ENCODE assay signal across 8 cellular contexts in the genomic region with DNA sequence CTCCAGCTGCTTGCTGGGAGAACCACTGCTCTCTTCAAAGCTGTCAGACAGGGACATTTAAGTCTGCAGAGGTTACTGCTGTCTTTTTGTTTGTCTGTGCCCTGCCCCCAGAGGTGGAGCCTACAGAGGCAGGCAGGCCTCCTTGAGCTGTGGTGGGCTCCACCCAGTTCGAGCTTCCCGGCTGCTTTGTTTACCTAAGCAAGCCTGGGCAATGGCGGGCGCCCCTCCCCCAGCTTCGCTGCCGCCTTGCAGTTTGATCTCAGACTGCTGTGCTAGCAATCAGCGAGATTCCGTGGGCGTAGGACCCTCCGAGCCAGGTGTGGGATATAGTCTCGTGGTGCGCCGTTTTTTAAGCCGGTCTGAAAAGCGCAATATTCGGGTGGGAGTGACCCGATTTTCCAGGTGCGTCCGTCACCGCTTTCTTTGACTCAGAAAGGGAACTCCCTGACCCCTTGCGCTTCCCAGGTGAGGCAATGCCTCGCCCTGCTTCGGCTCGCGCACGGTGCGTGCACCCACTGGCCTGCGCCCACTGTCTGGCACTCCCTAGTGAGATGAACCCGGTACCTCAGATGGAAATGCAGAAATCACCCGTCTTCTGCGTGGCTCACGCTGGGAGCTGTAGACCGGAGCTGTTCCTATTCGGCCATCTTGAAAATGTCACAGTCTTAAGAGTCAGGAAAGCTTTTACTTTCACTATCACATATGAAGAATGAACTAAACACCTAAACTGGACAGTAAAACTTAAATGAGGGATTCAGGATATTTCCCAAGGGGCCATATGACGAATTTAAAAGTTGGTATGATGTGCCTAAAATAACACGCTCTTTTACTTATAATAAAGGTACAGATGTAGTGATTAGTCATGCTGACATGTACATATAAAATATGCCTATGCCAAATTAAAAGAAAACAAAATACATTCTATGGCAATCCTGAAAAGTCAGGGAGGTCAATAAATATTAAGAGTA.
DNase-seq lines count a peak whose midpoint lies in the region; ATAC-seq and TF ChIP-seq lines count a peak whose summit lies in the region.
"Not testable (repeated sequence)": the region's sequence is repeated elsewhere in the genome, so short reads cannot be mapped to it uniquely, and the experiment has no call there.

No MANE protein-coding gene starts in this region.

- peak overlapping the region; percentile 0 to 59 for H3K4me3 ChIP-seq in mucosa of rectum (ENCODE audit: low read length in 2 of 2)

- not testable (repeated sequence) for H3K9me3 ChIP-seq in ES-I3 (ENCODE audit: control insufficient read depth, insufficient read depth, low read length); mucosa of rectum (ENCODE audit: control insufficient read depth in 2 of 2, low read length in 2 of 2)

- not testable (repeated sequence) for BruUV-seq in MCF 10A (replicated peaks; lab: Mats Ljungman, UMichigan)

- not testable (repeated sequence) for H3K27ac Mint-ChIP-seq in MCF 10A (ENCODE audit: low read depth, unreplicated experiment)
- peak overlapping the region; percentile 83 for H3K27ac Mint-ChIP-seq in type B pancreatic cell

- H3K36me3 ChIP-seq in ES-I3 (ENCODE audit: insufficient read depth, low read length); mucosa of rectum (ENCODE audit: control insufficient read depth in 2 of 2, insufficient read depth in 2 of 2, low read length in 2 of 2): not testable (repeated sequence)

- H3K4me1 ChIP-seq in ES-I3 (ENCODE audit: insufficient read depth, low read length); foreskin keratinocyte; mucosa of rectum (ENCODE audit: control insufficient read depth in 2 of 2, insufficient read depth in 2 of 2, low read length in 2 of 2): not testable (repeated sequence)

- DNase-seq in HuH-7 (ENCODE audit: low spot score) (peak; percentile 2), NCI-H2081 treated with DMSO at 0.1 percent for 48 hours (lab: John Stamatoyannopoulos, UW) (peak; percentile 3), NCI-H748 (lab: John Stamatoyannopoulos, UW; ENCODE audit: unreplicated experiment) (peak; percentile 44), MCF 10A (ENCODE audit: unreplicated experiment) (peak; percentile 38), foreskin keratinocyte (peak; percentile 23 to 38)
- not testable (repeated sequence) for DNase-seq in type B pancreatic cell (ENCODE audit: extremely low spot score, unreplicated experiment)

- not testable (repeated sequence) for H3K36me3 Mint-ChIP-seq in MCF 10A (ENCODE audit: insufficient read depth, unreplicated experiment); type B pancreatic cell

- CTCF ChIA-PET in MCF 10A (lab: Yijun Ruan, JAX) = not testable (repeated sequence)

- H3K9ac ChIP-seq in ES-I3 (ENCODE audit: low read depth, low read length) = peak overlapping the region; percentile 24; the same call in 1 of the 2 replicates
- peak overlapping the region in 1 of 2 donors; percentile 14 for H3K9ac ChIP-seq in mucosa of rectum (ENCODE audit: low read depth in 1 of 2, low read length in 2 of 2)

- intact Hi-C loops in MCF 10A (cut with micrococcal nuclease) = not testable (repeated sequence)

- POLR2A ChIA-PET in MCF 10A (lab: Yijun Ruan, JAX) = interaction anchor here (0.9 kb wide), 1 partner anchor 150 kb away, joined by 4 read pairs; no protein-coding TSS in a partner anchor

- H3K27me3 Mint-ChIP-seq in MCF 10A (ENCODE audit: insufficient read depth, unreplicated experiment); type B pancreatic cell: not testable (repeated sequence)

- not testable (repeated sequence) for TF ChIP-seq CTCF in MCF 10A (IDR thresholded peaks at IDR 0.05; ENCODE audit: unreplicated experiment); foreskin keratinocyte (conservative IDR thresholded peaks at IDR 0.05); type B pancreatic cell (conservative IDR thresholded peaks at IDR 0.05)

- peak overlapping the region; percentile 91 for H3K27ac ChIP-seq in foreskin keratinocyte
- peak overlapping the region in 1 of 2 donors; percentile 27 for H3K27ac ChIP-seq in mucosa of rectum (ENCODE audit: low read depth in 2 of 2, low read length in 2 of 2)

- H3K4me1 Mint-ChIP-seq in MCF 10A (ENCODE audit: insufficient read depth, unreplicated experiment); type B pancreatic cell (ENCODE audit: unreplicated experiment): not testable (repeated sequence)

- ATAC-seq in foreskin keratinocyte = peak; percentile 74

- not testable (repeated sequence) for H3K9me3 Mint-ChIP-seq in MCF 10A (ENCODE audit: unreplicated experiment); type B pancreatic cell

- H3K4me3 Mint-ChIP-seq in MCF 10A (ENCODE audit: unreplicated experiment) = not testable (repeated sequence)
- peak overlapping the region; percentile 80 for H3K4me3 Mint-ChIP-seq in type B pancreatic cell

- H3K27me3 ChIP-seq in foreskin keratinocyte; mucosa of rectum (ENCODE audit: control insufficient read depth in 2 of 2, insufficient read depth in 2 of 2, low read length in 2 of 2): not testable (repeated sequence)
